ENCODE assay signal across 26 cellular contexts in genomic region chr20:36394340-36394965, GRCh38.
DNase-seq lines count a peak whose midpoint lies in the region; ATAC-seq and TF ChIP-seq lines count a peak whose summit lies in the region.
"Had no signal": no experiment of that assay in that cellular context is flagged by ENCODE, and none has a peak within 500 bp of the region (broad histone marks: within the 10 kb centered on the region; RNA-seq: fewer than 3 reads in every experiment).

No MANE protein-coding gene starts in this region.

- ATAC-seq in GM18519 (IDR thresholded peaks at IDR 0.05; ENCODE audit: low FRiP score, unreplicated experiment) = no peak
- ATAC-seq: activated CD8-positive, alpha-beta memory T cell treated with anti-CD3 and anti-CD28 coated beads, Interleukin-2, amount 10 ng/mL, durations not matched to agents 7 days and 5 days; activated T-cell treated with anti-CD3 and anti-CD28 coated beads, Interleukin-2, amount 50 U/mL, for 72 hours; left lobe of liver; stimulated activated memory B cell treated with anti-CD40 and anti-IgM and Interleukin-4, amounts not matched to agents 10 μg/mL and 1 μg/mL and 100 μg/mL, for 72 hours had no signal

- H4K20me1 ChIP-seq in osteoblast (ENCODE audit: insufficient read depth, low read length) = no peaks in the 10 kb centered on the region

- CTCF ChIA-PET in RWPE1 (lab: Yijun Ruan, JAX) = no interaction called here

- H3K79me2 ChIP-seq in osteoblast (ENCODE audit: insufficient read depth, low read length) = no peaks in the 10 kb centered on the region

- H2AFZ ChIP-seq in osteoblast (ENCODE audit: low read length) = no peak overlapping the region

- no peaks in the 10 kb centered on the region for H3K9me3 ChIP-seq in osteoblast (ENCODE audit: low read depth, low read length)
- H3K9me3 ChIP-seq: right atrium auricular region, spleen had no signal

- H3K27ac ChIP-seq in RWPE1 (peak overlapping the region; percentile 77), osteoblast (ENCODE audit: low read depth, low read length) (no peak overlapping the region)
- H3K27ac ChIP-seq: right atrium auricular region, spleen had no signal

- H3K4me1 ChIP-seq in osteoblast (ENCODE audit: insufficient read depth, low read length) = no peaks in the 10 kb centered on the region
- H3K4me1 ChIP-seq: right atrium auricular region had no signal

- H3K36me3 ChIP-seq in osteoblast (ENCODE audit: insufficient read depth, low read length) = no peaks in the 10 kb centered on the region
- H3K36me3 ChIP-seq: right atrium auricular region, spleen had no signal

- H3K4me3 ChIP-seq in fibroblast of mammary gland (ENCODE audit: control insufficient read depth, low read depth, low read length) (no peak overlapping the region), osteoblast (ENCODE audit: insufficient read depth, low read length) (no peak overlapping the region)
- H3K4me3 ChIP-seq: right atrium auricular region, spleen had no signal

- DNase-seq in NCI-H1436 (lab: John Stamatoyannopoulos, UW) (peak; percentile 61), NCI-H1436 treated with DMSO at 0.1 percent for 48 hours (lab: John Stamatoyannopoulos, UW) (no peak), RWPE1 (ENCODE audit: low spot score) (peak; percentile 80), fibroblast of mammary gland (ENCODE audit: low read depth) (peak; percentile 12), osteoblast (ENCODE audit: insufficient read length, low spot score, missing footprints) (peak; percentile 74), AML-193 (lab: John Stamatoyannopoulos, UW) (no peak)
- no peak for DNase-seq in activated CD4-positive, alpha-beta T cell treated with anti-CD3 and anti-CD28 coated beads for 48 hours
- DNase-seq: activated CD4-positive, alpha-beta T cell treated with anti-CD3 and anti-CD28 coated beads, Interleukin-2, amount 10 ng/mL, durations not matched to agents 24 days and 14 days; activated CD8-positive, alpha-beta memory T cell treated with anti-CD3 and anti-CD28 coated beads, Interleukin-2, amount 10 ng/mL, durations not matched to agents 7 days and 5 days; activated naive CD4-positive, alpha-beta T cell treated with anti-CD3 and anti-CD28 coated beads for 36 hours; activated T-cell treated with anti-CD3 and anti-CD28 coated beads, Interleukin-2, amount 50 U/mL, for 72 hours; amniotic stem cell; DMS79 treated with DMSO at 0.1 percent for 48 hours; glutamatergic neuron; naive B cell; NCI-H1092 treated with DMSO at 0.1 percent for 48 hours; NCI-H2029; NCI-H446; NCI-H82; Right ventricle myocardium superior; spleen; stimulated activated CD4-positive, alpha-beta T cell treated with anti-CD3 and anti-CD28 coated beads, Interleukin-2, amount 100 ng/mL, for 48 hours had no signal

- no peak for TF ChIP-seq CTCF in RWPE1 (conservative IDR thresholded peaks at IDR 0.05; ENCODE audit: low read depth)
- TF ChIP-seq CTCF in fibroblast of mammary gland (conservative IDR thresholded peaks at IDR 0.05; ENCODE audit: control insufficient read depth, insufficient read depth, low read depth, low read length) = no peak
- TF ChIP-seq CTCF in osteoblast (IDR thresholded peaks at IDR 0.05; ENCODE audit: extremely low read depth, low read depth, low read length) = no peak

- H3K4me2 ChIP-seq in osteoblast (ENCODE audit: insufficient read depth, low read length) = no peak overlapping the region

- peaks cover 20% of the 10 kb centered on the region for H3K27me3 ChIP-seq in osteoblast (ENCODE audit: insufficient read depth, low read length)
- H3K27me3 ChIP-seq: right atrium auricular region had no signal

- POLR2A ChIA-PET in RWPE1 (lab: Yijun Ruan, JAX; ENCODE audit: low non-redundant PET) = no interaction called here

Comparison
In these comparisons a context has a peak if more than half of its experiments do, and no peak if none do; other contexts are left out.
1. DNase-seq: peak in NCI-H1436 (single experiment), RWPE1 (single experiment), fibroblast of mammary gland (single experiment) and osteoblast (single experiment); none in NCI-H1436 treated with DMSO at 0.1 percent for 48 hours (single experiment), AML-193 (0 of 2) and activated CD4-positive, alpha-beta T cell treated with anti-CD3 and anti-CD28 coated beads for 48 hours (single experiment).